8 cellular contexts compared by ENCODE assay signal in genomic region chr6:119148102-119148824, GRCh38.
DNase-seq lines count a peak whose midpoint lies in the region; ATAC-seq and TF ChIP-seq lines count a peak whose summit lies in the region.

No MANE protein-coding gene starts in this region.

- H3K27ac ChIP-seq in breast epithelium (no peak overlapping the region), testis (no peak overlapping the region)

- no peaks in the 10 kb centered on the region for H3K9me3 Mint-ChIP-seq in Calu3 (ENCODE audit: low read depth, unreplicated experiment)

- H3K9me3 ChIP-seq in breast epithelium (no peaks in the 10 kb centered on the region), testis (no peaks in the 10 kb centered on the region)

- no peak overlapping the region for H3K4me3 ChIP-seq in H7 (ENCODE audit: insufficient read depth, low read depth, low read length)
- H3K4me3 ChIP-seq in breast epithelium = peak overlapping the region in 2 of 3 donors; percentile 2 to 40
- H3K4me3 ChIP-seq in testis = no peak overlapping the region

- H3K27ac Mint-ChIP-seq in Calu3 (ENCODE audit: unreplicated experiment) = peak overlapping the region; percentile 24

- H3K4me1 ChIP-seq in breast epithelium (no peaks in the 10 kb centered on the region), testis (no peaks in the 10 kb centered on the region)

- TF ChIP-seq POLR2A in breast epithelium (IDR thresholded peaks at IDR 0.05) = no peak
- TF ChIP-seq POLR2A in testis (IDR thresholded peaks at IDR 0.05) = no peak

- H3K36me3 ChIP-seq in H7 (replicated peaks; ENCODE audit: control insufficient read depth, insufficient read depth, low read length) (no peaks in the 10 kb centered on the region), breast epithelium (no peaks in the 10 kb centered on the region), testis (ENCODE audit: low read depth, missing control alignments) (no peaks in the 10 kb centered on the region)

- H3K4me1 Mint-ChIP-seq in Calu3 (ENCODE audit: low read depth, unreplicated experiment) = peaks cover 26% of the 10 kb centered on the region

- H3K4me3 Mint-ChIP-seq in Calu3 (ENCODE audit: low read depth, unreplicated experiment) = no peak overlapping the region

- DNase-seq in Calu3 = peak; percentile 60
- peak; percentile 63 for DNase-seq in H7
- DNase-seq in NCI-H82 treated with DMSO at 0.1 percent for 48 hours (lab: John Stamatoyannopoulos, UW; ENCODE audit: unreplicated experiment) = peak; percentile 16
- no peak for DNase-seq in breast epithelium (ENCODE audit: low spot score in 2 of 2)
- DNase-seq in kidney glomerular epithelial cell (lab: John Stamatoyannopoulos, UW) = peak; percentile 68
- peak; percentile 40 for DNase-seq in testis

- WGBS in testis, 2 donors = 52 to 54% methylated on average over 5 of the region's 5 CpGs

- intact Hi-C loops in Calu3 (cut with micrococcal nuclease; ENCODE audit: unreplicated experiment) (loop anchor here (1.0 to 10.0 kb wide), 6 partner anchors 19 to 1231 kb away; no protein-coding TSS in a partner anchor), breast epithelium (cut with DNase I; ENCODE audit: low total_unique reads) (loop anchor here (10.0 kb wide), 1 partner anchor 467 kb away; no protein-coding TSS in a partner anchor), testis (cut with DNase I; ENCODE audit: low total_unique reads) (no loop called here)

- no peaks in the 10 kb centered on the region for H3K27me3 Mint-ChIP-seq in Calu3 (ENCODE audit: unreplicated experiment)

- H3K36me3 Mint-ChIP-seq in Calu3 (ENCODE audit: insufficient read depth, unreplicated experiment) = no peaks in the 10 kb centered on the region

- no peaks in the 10 kb centered on the region for H3K27me3 ChIP-seq in H7 (ENCODE audit: control insufficient read depth, insufficient read depth, low read length)
- H3K27me3 ChIP-seq in breast epithelium = no peaks in the 10 kb centered on the region
- no peaks in the 10 kb centered on the region for H3K27me3 ChIP-seq in testis

- CTCF ChIA-PET in Calu3 (lab: Charles Lee) = interaction anchor here (0.7 to 1.9 kb wide), 8 partner anchors 19 to 202 kb away, joined by 3 to 9 read pairs (median 6); partner anchors contain the start of gene MAN1A1

- TF ChIP-seq CTCF in Calu3 (IDR thresholded peaks at IDR 0.05; ENCODE audit: unreplicated experiment) = peak; percentile 50
- peak in 2 of 3 donors; percentile 58 to 61 for TF ChIP-seq CTCF in breast epithelium (IDR thresholded peaks at IDR 0.05)
- peak in 2 of 3 experiments; percentile 23 to 30 for TF ChIP-seq CTCF in testis (IDR thresholded peaks at IDR 0.05)

- ATAC-seq in HG02763 (IDR thresholded peaks at IDR 0.05; ENCODE audit: unreplicated experiment) (no peak), HG02678 (IDR thresholded peaks at IDR 0.05; ENCODE audit: unreplicated experiment) (no peak)

- no TSS peak for BruUV-seq in Calu3 (replicated peaks; lab: Mats Ljungman, UMichigan)

Comparison
In these comparisons a context has a peak if more than half of its experiments do, and no peak if none do; other contexts are left out.
1. DNase-seq: peak in Calu3 (single experiment), H7 (single experiment), NCI-H82 treated with DMSO at 0.1 percent for 48 hours (single experiment), kidney glomerular epithelial cell (single experiment) and testis (single experiment); none in breast epithelium (0 of 2).
2. H3K4me3 ChIP-seq: peak in breast epithelium (2 of 3); none in H7 (single experiment) and testis (0 of 2).
3. Peak in every context shown above with its lines, with median percentiles within 50 percentile points of each other: CTCF ChIP-seq.